ENCODE assay signal across 10 cellular contexts in the genomic region with DNA sequence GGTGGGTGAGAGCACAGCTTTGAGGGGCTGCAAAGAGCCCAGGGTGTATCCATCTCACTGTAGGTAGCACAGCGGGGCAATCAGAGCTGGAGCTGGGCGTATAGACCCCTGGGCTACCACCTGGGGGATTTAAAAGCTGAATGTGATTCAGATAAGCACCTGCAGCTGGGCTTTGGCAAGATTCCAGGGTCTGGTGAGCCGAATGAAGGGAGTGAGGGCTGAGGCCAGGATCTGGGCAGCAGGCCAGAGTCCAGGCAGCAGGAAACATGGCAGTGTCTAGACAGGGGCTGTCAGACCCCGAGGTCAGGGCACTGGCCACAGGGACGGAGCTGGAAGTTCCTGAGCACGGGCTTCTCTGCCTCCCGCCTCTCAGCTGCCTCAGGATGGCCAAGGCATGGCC. TPM values are rescaled to one million over a fixed set of nuclear protein-coding genes. Genes with fewer than 3 reads are reported as not detected.
DNase-seq lines count a peak whose midpoint lies in the region; ATAC-seq and TF ChIP-seq lines count a peak whose summit lies in the region.
"Had no signal": no experiment of that assay in that cellular context is flagged by ENCODE, and none has a peak within 500 bp of the region (broad histone marks: within the 10 kb centered on the region; RNA-seq: fewer than 3 reads in every experiment).

No MANE protein-coding gene starts in this region.

- H3K27me3 Mint-ChIP-seq in activated T-helper 2 cell treated with anti-CD3 and anti-CD28 coated beads, Interferon-gamma antibody, Interleukin-2, Interleukin-4, amounts not matched to agents 10 μg/mL and 5 μg/mL and 100 μg/mL, durations not matched to agents 14 hours and 24 hours and 36 hours (ENCODE audit: low read depth) = no peaks in the 10 kb centered on the region
- H3K27me3 Mint-ChIP-seq: activated CD4-positive, alpha-beta T cell treated with anti-CD3 and anti-CD28 coated beads, Interleukin-2, amount 10 ng/mL, durations not matched to agents 24 days and 14 days had no signal

- no peaks in the 10 kb centered on the region for H3K36me3 ChIP-seq in mesendoderm (ENCODE audit: control insufficient read depth, insufficient read depth, low read length)

- H3K56ac ChIP-seq in mesendoderm (ENCODE audit: low read length) = no peak overlapping the region

- H3K4me3 ChIP-seq in choroid plexus epithelial cell (ENCODE audit: low read depth, low read length) (no peak overlapping the region), mesendoderm (ENCODE audit: low read length) (no peak overlapping the region)

- DNase-seq in EH (ENCODE audit: low read depth) = peak; percentile 24
- peak; percentile 96 for DNase-seq in NCI-H345 (lab: John Stamatoyannopoulos, UW)
- peak; percentile 73 for DNase-seq in choroid plexus epithelial cell (ENCODE audit: low read depth)
- DNase-seq in mucosa of gallbladder (ENCODE audit: low spot score) = peak; percentile 59
- DNase-seq in mesendoderm = no peak
- no peak for DNase-seq in stimulated activated CD4-positive, alpha-beta T cell treated with anti-CD3 and anti-CD28 coated beads, Interleukin-4, amount 100 ng/mL, for 4 hours
- no peak for DNase-seq in activated T-helper 2 cell treated with anti-CD3 and anti-CD28 coated beads, Interferon-gamma antibody, Interleukin-2, Interleukin-4, amounts not matched to agents 10 μg/mL and 5 μg/mL and 100 μg/mL, durations not matched to agents 14 hours and 24 hours and 36 hours (ENCODE audit: low spot score)
- DNase-seq: activated CD4-positive, alpha-beta T cell treated with anti-CD3 and anti-CD28 coated beads, Interleukin-2, amount 10 ng/mL, durations not matched to agents 24 days and 14 days had no signal

- H3K18ac ChIP-seq in mesendoderm (ENCODE audit: low read length) = no peak overlapping the region

- ATAC-seq in activated CD4-positive, CD25-positive, alpha-beta regulatory T cell treated with anti-CD3 and anti-CD28 coated beads, Interleukin-2, amount 50 U/mL, for 24 hours = no peak

- intact Hi-C loops in activated T-helper 2 cell treated with anti-CD3 and anti-CD28 coated beads, Interferon-gamma antibody, Interleukin-2, Interleukin-4, amounts not matched to agents 10 μg/mL and 5 μg/mL and 100 μg/mL, durations not matched to agents 14 hours and 24 hours and 36 hours (cut with micrococcal nuclease) = no loop called here

- peaks cover 5% of the 10 kb centered on the region for H3K4me1 Mint-ChIP-seq in activated T-helper 2 cell treated with anti-CD3 and anti-CD28 coated beads, Interferon-gamma antibody, Interleukin-2, Interleukin-4, amounts not matched to agents 10 μg/mL and 5 μg/mL and 100 μg/mL, durations not matched to agents 14 hours and 24 hours and 36 hours (ENCODE audit: low read depth)
- H3K4me1 Mint-ChIP-seq: activated CD4-positive, alpha-beta T cell treated with anti-CD3 and anti-CD28 coated beads, Interleukin-2, amount 10 ng/mL, durations not matched to agents 24 days and 14 days had no signal

- no peak overlapping the region for H3K27ac Mint-ChIP-seq in activated T-helper 2 cell treated with anti-CD3 and anti-CD28 coated beads, Interferon-gamma antibody, Interleukin-2, Interleukin-4, amounts not matched to agents 10 μg/mL and 5 μg/mL and 100 μg/mL, durations not matched to agents 14 hours and 24 hours and 36 hours
- H3K27ac Mint-ChIP-seq: activated CD4-positive, alpha-beta T cell treated with anti-CD3 and anti-CD28 coated beads, Interleukin-2, amount 10 ng/mL, durations not matched to agents 24 days and 14 days had no signal

- no peaks in the 10 kb centered on the region for H3K79me2 ChIP-seq in mesendoderm (ENCODE audit: control insufficient read depth, insufficient read depth, low read length)

- H2BK120ac ChIP-seq in mesendoderm (ENCODE audit: low read depth, low read length) = no peak overlapping the region

- WGBS in mesendoderm (ENCODE audit: extremely low coverage, insufficient coverage, low lambda C conversion rate) = no CpG with 5 or more reads among the region's 7 CpGs

- no peak overlapping the region for H4K8ac ChIP-seq in mesendoderm (ENCODE audit: low read depth, low read length)

- H2BK15ac ChIP-seq in mesendoderm (replicated peaks; ENCODE audit: low read depth) = no peak overlapping the region

- no peak overlapping the region for H3K27ac ChIP-seq in mesendoderm (ENCODE audit: low read depth, low read length)

- H3K4me3 Mint-ChIP-seq in activated T-helper 2 cell treated with anti-CD3 and anti-CD28 coated beads, Interferon-gamma antibody, Interleukin-2, Interleukin-4, amounts not matched to agents 10 μg/mL and 5 μg/mL and 100 μg/mL, durations not matched to agents 14 hours and 24 hours and 36 hours (ENCODE audit: low read depth) = no peak overlapping the region
- H3K4me3 Mint-ChIP-seq: activated CD4-positive, alpha-beta T cell treated with anti-CD3 and anti-CD28 coated beads, Interleukin-2, amount 10 ng/mL, durations not matched to agents 24 days and 14 days; neural crest cell had no signal

- H3K9ac ChIP-seq in mesendoderm (ENCODE audit: low read length) = no peak overlapping the region

- H2BK5ac ChIP-seq in mesendoderm (ENCODE audit: low read length) = no peak overlapping the region

- no peak overlapping the region for H3K4ac ChIP-seq in mesendoderm (ENCODE audit: low read depth, low read length)

- no peaks in the 10 kb centered on the region for H3K4me1 ChIP-seq in mesendoderm (ENCODE audit: control insufficient read depth, low read depth, low read length)

- H3K9me3 Mint-ChIP-seq in activated T-helper 2 cell treated with anti-CD3 and anti-CD28 coated beads, Interferon-gamma antibody, Interleukin-2, Interleukin-4, amounts not matched to agents 10 μg/mL and 5 μg/mL and 100 μg/mL, durations not matched to agents 14 hours and 24 hours and 36 hours = no peaks in the 10 kb centered on the region
- H3K9me3 Mint-ChIP-seq: activated CD4-positive, alpha-beta T cell treated with anti-CD3 and anti-CD28 coated beads, Interleukin-2, amount 10 ng/mL, durations not matched to agents 24 days and 14 days; neural crest cell had no signal

- no peak overlapping the region for H3K4me2 ChIP-seq in mesendoderm (ENCODE audit: low read length)

- H3K36me3 Mint-ChIP-seq in activated T-helper 2 cell treated with anti-CD3 and anti-CD28 coated beads, Interferon-gamma antibody, Interleukin-2, Interleukin-4, amounts not matched to agents 10 μg/mL and 5 μg/mL and 100 μg/mL, durations not matched to agents 14 hours and 24 hours and 36 hours (ENCODE audit: low read depth) = no peaks in the 10 kb centered on the region

- TF ChIP-seq CTCF in choroid plexus epithelial cell (conservative IDR thresholded peaks at IDR 0.05; ENCODE audit: low read depth, low read length) = no peak

- H4K5ac ChIP-seq in mesendoderm (ENCODE audit: low read length) = no peak overlapping the region

- H3K27me3 ChIP-seq in mesendoderm (ENCODE audit: insufficient read depth, low read length, poor library complexity) = no peaks in the 10 kb centered on the region

- H3K23ac ChIP-seq in mesendoderm (ENCODE audit: low read length) = no peak overlapping the region

- H3K79me1 ChIP-seq in mesendoderm (ENCODE audit: low read length) = no peaks in the 10 kb centered on the region

- no peak overlapping the region for H2AK5ac ChIP-seq in mesendoderm (ENCODE audit: low read length)

RNA-seq across cellular contexts. Expression of gene ASS1, which starts 8.7 kb away (rescaled TPM):
- 166 TPM for total RNA-seq in mucosa of gallbladder
- polyA plus RNA-seq in mesendoderm (2013, experiment 1 of 2) = 17.2 TPM
- polyA plus RNA-seq in mesendoderm (2013, experiment 2 of 2) = 17.0 TPM
- 2.4 and 3.2 TPM in 2 replicates for total RNA-seq in activated T-helper 2 cell treated with anti-CD3 and anti-CD28 coated beads, Interferon-gamma antibody, Interleukin-2, Interleukin-4, amounts not matched to agents 10 μg/mL and 5 μg/mL and 100 μg/mL, durations not matched to agents 14 hours and 24 hours and 36 hours

Comparison
In these comparisons a context has a peak if more than half of its experiments do, and no peak if none do; other contexts are left out.
1. DNase-seq: peak in EH (single experiment), NCI-H345 (single experiment), choroid plexus epithelial cell (single experiment) and mucosa of gallbladder (single experiment); none in mesendoderm (single experiment), stimulated activated CD4-positive, alpha-beta T cell treated with anti-CD3 and anti-CD28 coated beads, Interleukin-4, amount 100 ng/mL, for 4 hours (0 of 2) and activated T-helper 2 cell treated with anti-CD3 and anti-CD28 coated beads, Interferon-gamma antibody, Interleukin-2, Interleukin-4, amounts not matched to agents 10 μg/mL and 5 μg/mL and 100 μg/mL, durations not matched to agents 14 hours and 24 hours and 36 hours (single experiment).
2. RNA of gene ASS1, which starts 8.7 kb away (total RNA-seq): 166 TPM in mucosa of gallbladder (single experiment); 2.4 to 3.2 TPM in activated T-helper 2 cell treated with anti-CD3 and anti-CD28 coated beads, Interferon-gamma antibody, Interleukin-2, Interleukin-4, amounts not matched to agents 10 μg/mL and 5 μg/mL and 100 μg/mL, durations not matched to agents 14 hours and 24 hours and 36 hours; every median in the first group is over 10 times any median in the second.